Comparison of ENCODE assay signal across 1 cellular context in genomic region chr15:41827880-41828746, GRCh38.
TF ChIP-seq lines count a peak whose summit lies in the region.

Gene JMJD7, plus strand, starts transcription at chr15:41828092. Its CDS starts 33 bp downstream, at chr15:41828125.

TF ChIP-seq in K562, 482 proteins besides CTCF, POLR2A, EP300 and RAD21 (continued from another document and continues in another):
- peak; percentile 38; the same call in 1 of the 2 replicates for TF ChIP-seq THAP12 (CRISPR knock-in tag; IDR thresholded peaks at IDR 0.05)
- no peak for TF ChIP-seq XRCC3 (IDR thresholded peaks at IDR 0.05)
- peak; percentile 77 for TF ChIP-seq CREM (IDR thresholded peaks at IDR 0.05; ENCODE audit: low read depth)
- no peak for TF ChIP-seq ARID2 (IDR thresholded peaks at IDR 0.05)
- peak; percentile 75 for TF ChIP-seq MAX (CRISPR knock-in tag; IDR thresholded peaks at IDR 0.05)
- no peak for TF ChIP-seq MITF (IDR thresholded peaks at IDR 0.05)
- TF ChIP-seq TCF7L2 (IDR thresholded peaks at IDR 0.05; ENCODE audit: low read depth, low read length) = no peak
- no peak for TF ChIP-seq PTRF (tag; IDR thresholded peaks at IDR 0.05)
- TF ChIP-seq ZKSCAN8 (CRISPR knock-in tag; IDR thresholded peaks at IDR 0.05) = no peak
- no peak for TF ChIP-seq BRF1 (IDR thresholded peaks at IDR 0.05; ENCODE audit: borderline replicate concordance, extremely low read depth, insufficient read length)
- no peak for TF ChIP-seq CREB1 (IDR thresholded peaks at IDR 0.05)
- 0 out of 2 replicates have a peak, but pooled peaks have one; percentile 27 for TF ChIP-seq CREB1 (CRISPR knock-in tag; IDR thresholded peaks at IDR 0.05)
- TF ChIP-seq ILF3 (IDR thresholded peaks at IDR 0.05; ENCODE audit: borderline replicate concordance) = no peak
- peak; percentile 42 for TF ChIP-seq NFIC (IDR thresholded peaks at IDR 0.05)
- TF ChIP-seq FOXA3 (CRISPR knock-in tag; conservative IDR thresholded peaks at IDR 0.05 in 1 of 2, IDR thresholded peaks at IDR 0.05 in 1 of 2) = no peak
- TF ChIP-seq SUPT5H (IDR thresholded peaks at IDR 0.05) = peak; percentile 76
- TF ChIP-seq FOXA1 (IDR thresholded peaks at IDR 0.05; ENCODE audit: borderline replicate concordance) = no peak
- TF ChIP-seq TBP (optimal IDR thresholded peaks at IDR 0.05; ENCODE audit: low read depth, low read length) = peak; percentile 22
- TF ChIP-seq ZNF444 (CRISPR knock-in tag; IDR thresholded peaks at IDR 0.05) = no peak
- TF ChIP-seq ZNF436 (CRISPR knock-in tag; IDR thresholded peaks at IDR 0.05) = no peak
- TF ChIP-seq ZNF121 (CRISPR knock-in tag; conservative IDR thresholded peaks at IDR 0.05) = no peak
- TF ChIP-seq HINFP (tag; conservative IDR thresholded peaks at IDR 0.05; ENCODE audit: low read depth) = no peak
- no peak for TF ChIP-seq BDP1 (IDR thresholded peaks at IDR 0.05; ENCODE audit: insufficient read depth, insufficient read length)
- TF ChIP-seq HMGXB4 (CRISPR knock-in tag; IDR thresholded peaks at IDR 0.05) = no peak
- peak; percentile 75 for TF ChIP-seq MGA (IDR thresholded peaks at IDR 0.05)
- no peak for TF ChIP-seq ZNF232 (CRISPR knock-in tag; IDR thresholded peaks at IDR 0.05)
